Comparison of ENCODE assay signal across 7 cellular contexts in the genomic region with DNA sequence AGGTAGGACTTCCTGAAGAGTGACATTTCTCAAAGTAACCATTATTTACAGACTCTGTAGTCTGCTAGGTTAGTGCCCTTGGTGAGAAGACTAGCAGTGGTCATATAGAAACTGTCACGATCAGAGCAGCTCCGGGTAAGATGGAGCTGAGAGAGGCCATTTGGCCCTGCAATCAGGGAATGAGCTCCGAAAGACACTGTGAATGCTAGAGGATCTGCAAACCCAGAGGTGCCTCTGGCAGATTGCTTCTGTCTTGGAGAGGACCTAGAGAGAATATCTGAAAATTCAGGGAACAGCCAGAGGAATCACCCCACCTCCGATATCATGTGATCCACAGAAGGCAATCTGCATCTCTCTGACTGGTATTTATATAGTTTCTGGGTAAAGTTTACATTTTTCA.
"Had no signal": no experiment of that assay in that cellular context is flagged by ENCODE, and none has a peak within 500 bp of the region (broad histone marks: within the 10 kb centered on the region; RNA-seq: fewer than 3 reads in every experiment).

No MANE protein-coding gene starts in this region.

- H3K4me1 Mint-ChIP-seq: IgD-negative memory B cell had no signal

- H3K27ac ChIP-seq: HL-60 had no signal

- H3K4me3 Mint-ChIP-seq: IgD-negative memory B cell had no signal

- ATAC-seq: HepG2, K562 had no signal

- H3K27ac Mint-ChIP-seq: IgD-negative memory B cell had no signal

- DNase-seq: IMR-90, KBM-7, KG1 had no signal

- H3K4me3 ChIP-seq: K562 had no signal

- H3K36me3 Mint-ChIP-seq: IgD-negative memory B cell had no signal
